Comparison of ENCODE assay signal across 9 cellular contexts in the genomic region with DNA sequence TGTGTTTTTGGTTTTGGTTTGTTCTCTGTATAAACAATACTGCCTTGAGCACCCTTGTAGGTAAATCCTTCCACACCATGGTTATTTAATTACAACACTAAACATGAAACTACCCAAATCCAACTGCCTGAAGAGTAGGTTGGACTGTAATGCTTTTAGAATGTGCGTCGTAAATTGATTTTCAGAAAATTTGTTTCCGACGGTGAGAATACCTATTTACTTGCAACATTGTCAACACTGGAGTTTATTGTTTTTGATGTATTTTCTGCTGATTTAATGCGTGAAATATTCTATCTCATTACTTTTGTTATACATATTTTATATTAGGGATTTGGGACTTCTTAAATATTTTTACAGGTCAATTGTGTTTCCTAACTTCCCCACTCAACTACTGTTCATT. TPM values are rescaled to one million over a fixed set of nuclear protein-coding genes. Genes with fewer than 3 reads are reported as not detected.
"Had no signal": no experiment of that assay in that cellular context is flagged by ENCODE, and none has a peak within 500 bp of the region (broad histone marks: within the 10 kb centered on the region; RNA-seq: fewer than 3 reads in every experiment).

No MANE protein-coding gene starts in this region.

- ATAC-seq: GM12878 had no signal

- DNase-seq: GDM1, GF-D8 had no signal

- FAIRE-seq: G401.6, GM12878, GM12891, GM12892, GM18507, GM19239 had no signal

- H3K4me3 ChIP-seq: GM12878 had no signal

RNA-seq across cellular contexts. Expression of a gene that starts 48.2 kb away (rescaled TPM):
- total RNA-seq: G401 had no signal
